ENCODE assay signal across 2 cellular contexts in the genomic region with DNA sequence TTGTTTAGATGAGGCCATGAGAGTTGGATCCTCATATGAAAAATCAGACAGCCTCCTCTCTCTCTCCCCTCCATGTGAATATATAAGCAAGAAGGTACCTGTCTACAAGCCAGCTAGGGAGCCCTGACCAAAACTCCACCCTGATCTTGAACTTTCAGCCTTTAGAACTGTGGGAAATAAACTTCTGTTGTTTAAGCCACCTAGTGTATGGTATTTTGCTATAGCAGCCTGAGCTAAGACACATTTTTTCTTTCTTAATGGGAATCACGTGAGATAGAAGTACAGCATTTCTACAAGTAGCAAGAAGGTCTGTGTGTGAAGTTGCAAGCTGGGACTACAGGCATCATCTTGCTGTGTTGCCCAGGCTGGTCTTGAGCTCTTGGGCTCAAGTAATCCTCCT.
TF ChIP-seq lines count a peak whose summit lies in the region.

No MANE protein-coding gene starts in this region.

TF ChIP-seq in GM23338, 12 proteins besides CTCF, POLR2A, EP300 and RAD21:
- TF ChIP-seq JUNB (IDR thresholded peaks at IDR 0.05; ENCODE audit: unreplicated experiment) (no peak), STAT1 (IDR thresholded peaks at IDR 0.05; ENCODE audit: unreplicated experiment) (no peak), ZNF114 (CRISPR knock-in tag; IDR thresholded peaks at IDR 0.05) (no peak), EZH2phosphoT487 (IDR thresholded peaks at IDR 0.05; ENCODE audit: unreplicated experiment) (no peak), EZH2 (IDR thresholded peaks at IDR 0.05; ENCODE audit: low read depth, unreplicated experiment) (no peak), POLR2AphosphoS5 (IDR thresholded peaks at IDR 0.05; ENCODE audit: low read depth) (no peak)
- TF ChIP-seq, protein P1, sequence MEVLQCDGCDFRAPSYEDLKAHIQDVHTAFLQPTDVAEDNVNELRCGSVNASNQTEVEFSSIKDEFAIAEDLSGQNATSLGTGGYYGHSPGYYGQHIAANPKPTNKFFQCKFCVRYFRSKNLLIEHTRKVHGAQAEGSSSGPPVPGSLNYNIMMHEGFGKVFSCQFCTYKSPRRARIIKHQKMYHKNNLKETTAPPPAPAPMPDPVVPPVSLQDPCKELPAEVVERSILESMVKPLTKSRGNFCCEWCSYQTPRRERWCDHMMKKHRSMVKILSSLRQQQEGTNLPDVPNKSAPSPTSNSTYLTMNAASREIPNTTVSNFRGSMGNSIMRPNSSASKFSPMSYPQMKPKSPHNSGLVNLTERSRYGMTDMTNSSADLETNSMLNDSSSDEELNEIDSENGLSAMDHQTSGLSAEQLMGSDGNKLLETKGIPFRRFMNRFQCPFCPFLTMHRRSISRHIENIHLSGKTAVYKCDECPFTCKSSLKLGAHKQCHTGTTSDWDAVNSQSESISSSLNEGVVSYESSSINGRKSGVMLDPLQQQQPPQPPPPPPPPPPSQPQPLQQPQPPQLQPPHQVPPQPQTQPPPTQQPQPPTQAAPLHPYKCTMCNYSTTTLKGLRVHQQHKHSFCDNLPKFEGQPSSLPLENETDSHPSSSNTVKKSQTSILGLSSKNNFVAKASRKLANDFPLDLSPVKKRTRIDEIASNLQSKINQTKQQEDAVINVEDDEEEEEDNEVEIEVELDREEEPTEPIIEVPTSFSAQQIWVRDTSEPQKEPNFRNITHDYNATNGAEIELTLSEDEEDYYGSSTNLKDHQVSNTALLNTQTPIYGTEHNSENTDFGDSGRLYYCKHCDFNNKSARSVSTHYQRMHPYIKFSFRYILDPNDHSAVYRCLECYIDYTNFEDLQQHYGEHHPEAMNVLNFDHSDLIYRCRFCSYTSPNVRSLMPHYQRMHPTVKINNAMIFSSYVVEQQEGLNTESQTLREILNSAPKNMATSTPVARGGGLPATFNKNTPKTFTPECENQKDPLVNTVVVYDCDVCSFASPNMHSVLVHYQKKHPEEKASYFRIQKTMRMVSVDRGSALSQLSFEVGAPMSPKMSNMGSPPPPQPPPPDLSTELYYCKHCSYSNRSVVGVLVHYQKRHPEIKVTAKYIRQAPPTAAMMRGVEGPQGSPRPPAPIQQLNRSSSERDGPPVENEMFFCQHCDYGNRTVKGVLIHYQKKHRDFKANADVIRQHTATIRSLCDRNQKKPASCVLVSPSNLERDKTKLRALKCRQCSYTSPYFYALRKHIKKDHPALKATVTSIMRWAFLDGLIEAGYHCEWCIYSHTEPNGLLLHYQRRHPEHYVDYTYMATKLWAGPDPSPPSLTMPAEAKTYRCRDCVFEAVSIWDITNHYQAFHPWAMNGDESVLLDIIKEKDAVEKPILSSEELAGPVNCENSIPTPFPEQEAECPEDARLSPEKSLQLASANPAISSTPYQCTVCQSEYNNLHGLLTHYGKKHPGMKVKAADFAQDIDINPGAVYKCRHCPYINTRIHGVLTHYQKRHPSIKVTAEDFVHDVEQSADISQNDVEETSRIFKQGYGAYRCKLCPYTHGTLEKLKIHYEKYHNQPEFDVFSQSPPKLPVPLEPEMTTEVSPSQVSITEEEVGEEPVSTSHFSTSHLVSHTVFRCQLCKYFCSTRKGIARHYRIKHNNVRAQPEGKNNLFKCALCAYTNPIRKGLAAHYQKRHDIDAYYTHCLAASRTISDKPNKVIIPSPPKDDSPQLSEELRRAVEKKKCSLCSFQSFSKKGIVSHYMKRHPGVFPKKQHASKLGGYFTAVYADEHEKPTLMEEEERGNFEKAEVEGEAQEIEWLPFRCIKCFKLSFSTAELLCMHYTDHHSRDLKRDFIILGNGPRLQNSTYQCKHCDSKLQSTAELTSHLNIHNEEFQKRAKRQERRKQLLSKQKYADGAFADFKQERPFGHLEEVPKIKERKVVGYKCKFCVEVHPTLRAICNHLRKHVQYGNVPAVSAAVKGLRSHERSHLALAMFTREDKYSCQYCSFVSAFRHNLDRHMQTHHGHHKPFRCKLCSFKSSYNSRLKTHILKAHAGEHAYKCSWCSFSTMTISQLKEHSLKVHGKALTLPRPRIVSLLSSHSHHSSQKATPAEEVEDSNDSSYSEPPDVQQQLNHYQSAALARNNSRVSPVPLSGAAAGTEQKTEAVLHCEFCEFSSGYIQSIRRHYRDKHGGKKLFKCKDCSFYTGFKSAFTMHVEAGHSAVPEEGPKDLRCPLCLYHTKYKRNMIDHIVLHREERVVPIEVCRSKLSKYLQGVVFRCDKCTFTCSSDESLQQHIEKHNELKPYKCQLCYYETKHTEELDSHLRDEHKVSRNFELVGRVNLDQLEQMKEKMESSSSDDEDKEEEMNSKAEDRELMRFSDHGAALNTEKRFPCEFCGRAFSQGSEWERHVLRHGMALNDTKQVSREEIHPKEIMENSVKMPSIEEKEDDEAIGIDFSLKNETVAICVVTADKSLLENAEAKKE (CRISPR knock-in tag; IDR thresholded peaks at IDR 0.05), result no peak
- TF ChIP-seq, protein P2, sequence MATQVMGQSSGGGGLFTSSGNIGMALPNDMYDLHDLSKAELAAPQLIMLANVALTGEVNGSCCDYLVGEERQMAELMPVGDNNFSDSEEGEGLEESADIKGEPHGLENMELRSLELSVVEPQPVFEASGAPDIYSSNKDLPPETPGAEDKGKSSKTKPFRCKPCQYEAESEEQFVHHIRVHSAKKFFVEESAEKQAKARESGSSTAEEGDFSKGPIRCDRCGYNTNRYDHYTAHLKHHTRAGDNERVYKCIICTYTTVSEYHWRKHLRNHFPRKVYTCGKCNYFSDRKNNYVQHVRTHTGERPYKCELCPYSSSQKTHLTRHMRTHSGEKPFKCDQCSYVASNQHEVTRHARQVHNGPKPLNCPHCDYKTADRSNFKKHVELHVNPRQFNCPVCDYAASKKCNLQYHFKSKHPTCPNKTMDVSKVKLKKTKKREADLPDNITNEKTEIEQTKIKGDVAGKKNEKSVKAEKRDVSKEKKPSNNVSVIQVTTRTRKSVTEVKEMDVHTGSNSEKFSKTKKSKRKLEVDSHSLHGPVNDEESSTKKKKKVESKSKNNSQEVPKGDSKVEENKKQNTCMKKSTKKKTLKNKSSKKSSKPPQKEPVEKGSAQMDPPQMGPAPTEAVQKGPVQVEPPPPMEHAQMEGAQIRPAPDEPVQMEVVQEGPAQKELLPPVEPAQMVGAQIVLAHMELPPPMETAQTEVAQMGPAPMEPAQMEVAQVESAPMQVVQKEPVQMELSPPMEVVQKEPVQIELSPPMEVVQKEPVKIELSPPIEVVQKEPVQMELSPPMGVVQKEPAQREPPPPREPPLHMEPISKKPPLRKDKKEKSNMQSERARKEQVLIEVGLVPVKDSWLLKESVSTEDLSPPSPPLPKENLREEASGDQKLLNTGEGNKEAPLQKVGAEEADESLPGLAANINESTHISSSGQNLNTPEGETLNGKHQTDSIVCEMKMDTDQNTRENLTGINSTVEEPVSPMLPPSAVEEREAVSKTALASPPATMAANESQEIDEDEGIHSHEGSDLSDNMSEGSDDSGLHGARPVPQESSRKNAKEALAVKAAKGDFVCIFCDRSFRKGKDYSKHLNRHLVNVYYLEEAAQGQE (IDR thresholded peaks at IDR 0.05; ENCODE audit: unreplicated experiment), result no peak
TF ChIP-seq in GM23338: peak in this region for 0.

TF ChIP-seq in SK-N-SH, 30 proteins besides CTCF, POLR2A, EP300 and RAD21:
- TF ChIP-seq MXI1 (IDR thresholded peaks at IDR 0.05; ENCODE audit: low read depth, low read length) (no peak), ELF1 (IDR thresholded peaks at IDR 0.05) (no peak), SMC3 (IDR thresholded peaks at IDR 0.05; ENCODE audit: low read depth, low read length) (no peak), RFX5 (IDR thresholded peaks at IDR 0.05; ENCODE audit: low read length) (no peak), GATA2 (CRISPR knock-in tag; IDR thresholded peaks at IDR 0.05) (no peak), TEAD4 (IDR thresholded peaks at IDR 0.05; ENCODE audit: borderline replicate concordance, insufficient read depth) (no peak), TAF1 (IDR thresholded peaks at IDR 0.05; ENCODE audit: borderline replicate concordance, low read depth, low read length) (no peak)
- TF ChIP-seq, protein P2 (IDR thresholded peaks at IDR 0.05; ENCODE audit: low read depth, low read length), result no peak
- TF ChIP-seq, protein P3, sequence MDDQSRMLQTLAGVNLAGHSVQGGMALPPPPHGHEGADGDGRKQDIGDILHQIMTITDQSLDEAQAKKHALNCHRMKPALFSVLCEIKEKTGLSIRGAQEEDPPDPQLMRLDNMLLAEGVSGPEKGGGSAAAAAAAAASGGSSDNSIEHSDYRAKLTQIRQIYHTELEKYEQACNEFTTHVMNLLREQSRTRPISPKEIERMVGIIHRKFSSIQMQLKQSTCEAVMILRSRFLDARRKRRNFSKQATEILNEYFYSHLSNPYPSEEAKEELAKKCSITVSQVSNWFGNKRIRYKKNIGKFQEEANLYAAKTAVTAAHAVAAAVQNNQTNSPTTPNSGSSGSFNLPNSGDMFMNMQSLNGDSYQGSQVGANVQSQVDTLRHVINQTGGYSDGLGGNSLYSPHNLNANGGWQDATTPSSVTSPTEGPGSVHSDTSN (IDR thresholded peaks at IDR 0.05), result no peak
